ENCODE assay signal across 1 cellular context in genomic region chr3:129439817-129440647, GRCh38.
TF ChIP-seq lines count a peak whose summit lies in the region.

IFT122 (plus strand) TSS chr3:129440224; CDS start chr3:129440331, 107 bp downstream.
MBD4 (minus strand) TSS chr3:129439948; CDS start chr3:129439833, 115 bp downstream.

TF ChIP-seq in HepG2, 621 proteins besides CTCF, POLR2A, EP300 and RAD21 (continued from another document and continues in another):
- TF ChIP-seq TIGD3 (CRISPR knock-in tag; IDR thresholded peaks at IDR 0.05; ENCODE audit: borderline replicate concordance) (no peak), ZNF691 (CRISPR knock-in tag; IDR thresholded peaks at IDR 0.05; ENCODE audit: borderline replicate concordance, low read depth) (peak; percentile 71; the same call in 1 of the 2 replicates), ZNF720 (CRISPR knock-in tag; IDR thresholded peaks at IDR 0.05) (no peak), ZNF616 (CRISPR knock-in tag; IDR thresholded peaks at IDR 0.05; ENCODE audit: low read depth) (no peak), ZNF180 (CRISPR knock-in tag; IDR thresholded peaks at IDR 0.05; ENCODE audit: borderline replicate concordance, low read depth) (no peak), BRD4 (CRISPR knock-in tag; IDR thresholded peaks at IDR 0.05) (0 out of 2 replicates have a peak, but pooled peaks have one; percentile 46), AKAP8 (CRISPR knock-in tag; IDR thresholded peaks at IDR 0.05) (0 out of 2 replicates have a peak, but pooled peaks have one; percentile 51), CHD4 (IDR thresholded peaks at IDR 0.05; ENCODE audit: borderline replicate concordance, low read length) (no peak), ZNF556 (CRISPR knock-in tag; IDR thresholded peaks at IDR 0.05; ENCODE audit: borderline replicate concordance) (no peak), HNF4G (IDR thresholded peaks at IDR 0.05; ENCODE audit: borderline replicate concordance, low read depth, low read length) (no peak), HNF4G (CRISPR knock-in tag; IDR thresholded peaks at IDR 0.05; ENCODE audit: borderline replicate concordance, low read depth) (no peak), ZNF512B (CRISPR knock-in tag; IDR thresholded peaks at IDR 0.05; ENCODE audit: borderline replicate concordance) (0 out of 2 replicates have a peak, but pooled peaks have one; percentile 38), ZNF430 (CRISPR knock-in tag; IDR thresholded peaks at IDR 0.05) (no peak), FOXK2 (IDR thresholded peaks at IDR 0.05) (peak; percentile 51; the same call in 1 of the 2 replicates), ZFY (CRISPR knock-in tag; IDR thresholded peaks at IDR 0.05) (peak; percentile 66), JDP2 (CRISPR knock-in tag; IDR thresholded peaks at IDR 0.05; ENCODE audit: borderline replicate concordance) (no peak), SNAPC5 (CRISPR knock-in tag; IDR thresholded peaks at IDR 0.05; ENCODE audit: borderline replicate concordance) (no peak), FUBP1 (CRISPR knock-in tag; IDR thresholded peaks at IDR 0.05; ENCODE audit: borderline replicate concordance) (no peak), ZNF407 (CRISPR knock-in tag; IDR thresholded peaks at IDR 0.05; ENCODE audit: not compliant biosample characterization) (peak; percentile 69), NFKBIZ (CRISPR knock-in tag; IDR thresholded peaks at IDR 0.05) (0 out of 2 replicates have a peak, but pooled peaks have one; percentile 57), FOXO4 (CRISPR knock-in tag; conservative IDR thresholded peaks at IDR 0.05) (no peak), SKI (IDR thresholded peaks at IDR 0.05; ENCODE audit: partially characterized antibody) (peak; percentile 63), ZBTB4 (CRISPR knock-in tag; IDR thresholded peaks at IDR 0.05; ENCODE audit: borderline replicate concordance) (0 out of 2 replicates have a peak, but pooled peaks have one; percentile 69), IRF9 (CRISPR knock-in tag; IDR thresholded peaks at IDR 0.05; ENCODE audit: borderline replicate concordance) (peak; percentile 87; the same call in 1 of the 2 replicates), CCAR2 (optimal IDR thresholded peaks at IDR 0.05; ENCODE audit: low read depth, low read length) (no peak), THAP8 (CRISPR knock-in tag; IDR thresholded peaks at IDR 0.05; ENCODE audit: borderline replicate concordance) (no peak), DMAP1 (CRISPR knock-in tag; IDR thresholded peaks at IDR 0.05) (peak; percentile 70), KAT8 (CRISPR knock-in tag; IDR thresholded peaks at IDR 0.05) (peak; percentile 74), ATF3 (CRISPR knock-in tag; IDR thresholded peaks at IDR 0.05) (no peak; the same call in 1 of the 2 replicates), GZF1 (CRISPR knock-in tag; IDR thresholded peaks at IDR 0.05) (peak; percentile 64; the same call in 1 of the 2 replicates)
